In the genomic region with DNA sequence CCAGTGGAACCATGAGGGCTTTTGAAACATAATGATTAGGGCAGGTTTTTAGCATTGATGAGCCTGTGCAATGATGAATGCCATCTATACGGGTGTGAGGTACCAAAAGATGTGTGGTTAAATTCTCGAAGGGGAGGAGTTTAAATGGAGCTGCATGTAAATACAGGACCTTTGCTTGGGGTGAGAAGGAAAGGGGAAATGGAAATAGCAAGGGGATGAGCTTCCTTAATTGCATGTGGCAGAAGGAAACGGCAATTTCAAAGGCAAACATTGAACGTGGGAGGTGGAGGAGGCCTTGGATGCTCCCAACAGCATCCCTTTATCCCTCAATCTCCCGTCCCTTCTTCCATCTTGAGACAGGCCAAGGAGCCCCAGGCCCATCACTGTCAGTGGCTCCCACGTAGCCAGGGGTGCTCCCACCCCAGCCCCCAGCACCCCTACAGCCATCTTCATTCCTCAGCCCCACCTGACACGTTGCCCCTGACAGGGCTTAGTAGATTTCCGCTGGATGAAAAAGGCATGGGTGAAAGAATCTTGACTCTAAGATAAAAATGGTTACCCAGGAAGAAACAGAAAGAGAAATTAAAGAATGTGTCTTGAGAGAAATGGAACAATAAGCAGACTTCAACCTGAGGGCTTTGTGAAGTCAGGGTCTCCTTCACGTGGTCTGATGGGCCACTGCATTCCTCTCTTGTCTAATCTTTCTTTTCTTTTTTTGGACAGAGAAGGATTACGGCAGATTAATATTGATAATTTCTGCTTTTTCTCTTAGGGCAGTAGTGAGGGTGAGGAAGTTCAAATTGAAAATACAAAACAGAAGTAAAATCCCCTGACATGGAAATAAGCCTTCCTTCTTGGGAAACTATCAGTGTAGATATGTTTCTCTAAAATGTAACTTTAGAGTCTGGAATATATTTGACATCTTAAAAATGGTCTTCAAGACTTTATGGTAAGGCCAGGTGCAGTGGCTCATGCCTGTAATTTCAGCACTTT, we compare ENCODE assay signal across 10 cellular contexts. TPM values are rescaled to one million over a fixed set of nuclear protein-coding genes. Genes with fewer than 3 reads are reported as not detected.
DNase-seq lines count a peak whose midpoint lies in the region; TF ChIP-seq lines count a peak whose summit lies in the region.
"Had no signal": no experiment of that assay in that cellular context is flagged by ENCODE, and none has a peak within 500 bp of the region (broad histone marks: within the 10 kb centered on the region; RNA-seq: fewer than 3 reads in every experiment).

No MANE protein-coding gene starts in this region.

- H3K27ac ChIP-seq in OCI-LY1 (ENCODE audit: low read depth, low read length, poor library complexity, severe bottlenecking) (peak overlapping the region; percentile 75), adrenal gland (peak overlapping the region in 3 of 5 donors; percentile 4 to 80 (median 47)), skeletal muscle tissue (ENCODE audit: low read depth, low read length) (peak overlapping the region; percentile 44), hepatocyte (no peak overlapping the region)

- H3K4me2 ChIP-seq in OCI-LY1 (ENCODE audit: low read length), result peak overlapping the region; percentile 55
- H3K4me2 ChIP-seq in hepatocyte, result no peak overlapping the region

- intact Hi-C loops in adrenal gland (cut with DNase I), result no loop called here

- no peak for TF ChIP-seq POLR2A in adrenal gland (IDR thresholded peaks at IDR 0.05)

- H3K27me3 ChIP-seq in OCI-LY1 (ENCODE audit: insufficient read depth, low read length) (no peaks in the 10 kb centered on the region), adrenal gland (no peaks in the 10 kb centered on the region), skeletal muscle tissue (ENCODE audit: control insufficient read depth in 3 of 3, insufficient read depth in 3 of 3, low read length in 3 of 3) (peaks cover 3 to 4% (median 3%) of the 10 kb centered on the region in 3 donors), hepatocyte (no peaks in the 10 kb centered on the region)

- H3K79me2 ChIP-seq in OCI-LY1 (ENCODE audit: insufficient read depth, low read length), result no peaks in the 10 kb centered on the region
- no peaks in the 10 kb centered on the region for H3K79me2 ChIP-seq in hepatocyte

- H3K36me3 ChIP-seq in OCI-LY1 (ENCODE audit: insufficient read depth, low read length) (peaks cover 18% of the 10 kb centered on the region), adrenal gland (replicated peaks in 1 of 2) (no peaks in the 10 kb centered on the region), skeletal muscle tissue (ENCODE audit: control insufficient read depth in 3 of 3, insufficient read depth in 3 of 3, low read length in 3 of 3) (no peaks in the 10 kb centered on the region), hepatocyte (replicated peaks; ENCODE audit: insufficient read depth, low read depth) (no peaks in the 10 kb centered on the region)

- H3K9ac ChIP-seq in OCI-LY1 (ENCODE audit: low read length) (peak overlapping the region; percentile 32), skeletal muscle tissue (ENCODE audit: low read depth in 1 of 3, low read length in 3 of 3) (no peak overlapping the region)

- DNase-seq in activated effector memory CD4-positive, alpha-beta T cell treated with anti-CD3 and anti-CD28 coated beads, Interleukin-2, amount 50 U/mL, for 16 hours, result peak; percentile 30
- DNase-seq in activated effector memory CD4-positive, alpha-beta T cell treated with Interleukin-2 at 50 U/mL for 16 hours, result no peak
- peak in 1 of 7 donors; percentile 2 for DNase-seq in adrenal gland
- no peak for DNase-seq in GDM1 (lab: John Stamatoyannopoulos, UW)
- DNase-seq in hepatocyte (ENCODE audit: low spot score), result no peak
- DNase-seq in activated CD4-positive, CD25-positive, alpha-beta regulatory T cell treated with anti-CD3 and anti-CD28 coated beads, Interleukin-2, amount 50 U/mL, for 72 hours, result no peak
- DNase-seq: effector CD8-positive, alpha-beta T cell had no signal

- H3K4me3 ChIP-seq in OCI-LY1 (ENCODE audit: low read depth, low read length, poor library complexity, severe bottlenecking) (peak overlapping the region; percentile 15), adrenal gland (no peak overlapping the region), skeletal muscle tissue (ENCODE audit: low read length in 3 of 3) (no peak overlapping the region), hepatocyte (no peak overlapping the region)
- H3K4me3 ChIP-seq: skin epidermis had no signal

- H3F3A ChIP-seq in OCI-LY1 (ENCODE audit: insufficient read depth, low read length), result no peaks in the 10 kb centered on the region

- H2AFZ ChIP-seq in OCI-LY1 (ENCODE audit: low read length), result peak overlapping the region; percentile 35; the same call in 1 of the 2 replicates
- H2AFZ ChIP-seq in hepatocyte, result no peak overlapping the region

- TF ChIP-seq CTCF in OCI-LY1 (IDR thresholded peaks at IDR 0.05; ENCODE audit: low read length) (no peak), adrenal gland (IDR thresholded peaks at IDR 0.05) (no peak), hepatocyte (IDR thresholded peaks at IDR 0.05; ENCODE audit: poor library complexity) (no peak)

- H3K9me2 ChIP-seq in OCI-LY1 (ENCODE audit: low read depth, low read length) (no peaks in the 10 kb centered on the region), hepatocyte (replicated peaks; ENCODE audit: insufficient read depth) (no peaks in the 10 kb centered on the region)

- peaks cover 33% of the 10 kb centered on the region for H3K4me1 ChIP-seq in OCI-LY1 (ENCODE audit: insufficient read depth, low read length, severe bottlenecking)
- H3K4me1 ChIP-seq in adrenal gland (replicated peaks in 1 of 2), result no peaks in the 10 kb centered on the region
- no peaks in the 10 kb centered on the region for H3K4me1 ChIP-seq in skeletal muscle tissue (ENCODE audit: control insufficient read depth in 3 of 3, insufficient read depth in 3 of 3, low read length in 3 of 3)
- no peaks in the 10 kb centered on the region for H3K4me1 ChIP-seq in hepatocyte (ENCODE audit: insufficient read depth)

- no peaks in the 10 kb centered on the region for H4K20me1 ChIP-seq in OCI-LY1 (ENCODE audit: insufficient read depth, low read length)
- no peaks in the 10 kb centered on the region for H4K20me1 ChIP-seq in hepatocyte (ENCODE audit: insufficient read depth, poor library complexity, severe bottlenecking)

- 66 to 71% (median 68%) methylated on average over 10 of the region's 10 CpGs for WGBS in adrenal gland, 4 donors
- 86% methylated on average over 10 of the region's 10 CpGs for WGBS in hepatocyte (ENCODE audit: low lambda C conversion rate, missing lambda C conversion rate)

- H3K9me3 ChIP-seq in OCI-LY1 (ENCODE audit: low read length), result no peaks in the 10 kb centered on the region
- no peaks in the 10 kb centered on the region for H3K9me3 ChIP-seq in adrenal gland (replicated peaks in 1 of 3)
- no peaks in the 10 kb centered on the region for H3K9me3 ChIP-seq in skeletal muscle tissue (ENCODE audit: control insufficient read depth in 3 of 3, low read length in 3 of 3)
- H3K9me3 ChIP-seq in hepatocyte (ENCODE audit: low read depth), result no peaks in the 10 kb centered on the region

RNA-seq across cellular contexts. Expression of a gene that starts 32.6 kb away (rescaled TPM):
- total RNA-seq in adrenal gland (10 to 100 TPM in 7 of 8 donors, 1 to 10 TPM in 1; 7.1 to 29.4 (median 17.0) TPM), skeletal muscle tissue (8.4 TPM), hepatocyte (2.9 and 5.2 TPM in 2 replicates)
- polyA plus RNA-seq in adrenal gland (10 to 100 TPM in 1 of 3 donors, 1 to 10 TPM in 2; 4.5 to 15.6 (median 5.9) TPM), hepatocyte (3.3 and 4.9 TPM in 2 replicates)
